In the genomic region with DNA sequence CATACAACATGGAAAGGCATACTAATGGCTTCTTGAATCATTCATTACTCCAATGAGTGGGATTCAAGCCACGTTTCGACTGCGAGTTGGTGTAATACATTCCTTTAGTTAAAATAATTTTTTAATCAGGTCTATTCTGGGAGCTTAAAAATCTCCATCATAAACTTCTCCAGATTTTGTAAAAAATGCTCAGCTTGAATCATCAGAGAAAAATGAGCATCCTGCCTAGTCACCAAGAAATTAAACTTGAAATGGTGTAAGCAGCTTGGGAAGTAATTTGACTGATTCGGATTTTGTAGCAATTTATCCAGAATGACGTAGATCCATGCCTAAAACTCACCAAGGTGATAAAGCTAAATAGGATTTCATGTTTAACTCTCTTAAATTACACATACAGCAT, we compare ENCODE assay signal across 20 cellular contexts.
A peak's percentile ranks its signal among the peaks of the same experiment; 100 is the strongest.
DNase-seq lines count a peak whose midpoint lies in the region; ATAC-seq and TF ChIP-seq lines count a peak whose summit lies in the region.
"Had no signal": no experiment of that assay in that cellular context is flagged by ENCODE, and none has a peak within 500 bp of the region (broad histone marks: within the 10 kb centered on the region; RNA-seq: fewer than 3 reads in every experiment).

No MANE protein-coding gene starts in this region.

- POLR2A ChIA-PET in SK-N-SH (lab: Yijun Ruan, JAX): no interaction called here

- CTCF ChIA-PET in SK-N-SH (lab: Yijun Ruan, JAX): no interaction called here

- H3K4me3 ChIP-seq in GM23338: no peak overlapping the region
- no peak overlapping the region for H3K4me3 ChIP-seq in retinal pigment epithelial cell (ENCODE audit: low read length)
- no peak overlapping the region for H3K4me3 ChIP-seq in SK-N-SH (ENCODE audit: low read depth in 2 of 2, low read length in 1 of 2)
- H3K4me3 ChIP-seq: BLaER1 treated with 17β-estradiol and CSF1 and Interleukin-3, amounts not matched to agents 10 nM and 100 nM had no signal

- no peak for TF ChIP-seq RAD21 in SK-N-SH (IDR thresholded peaks at IDR 0.05; ENCODE audit: low read length)

- no peak overlapping the region for H3K4me3 Mint-ChIP-seq in GM23338
- H3K4me3 Mint-ChIP-seq: B cell; CD4-positive, alpha-beta T cell; CD8-positive, alpha-beta T cell had no signal

- H2AFZ ChIP-seq in GM23338 (no peak overlapping the region), SK-N-SH (ENCODE audit: low read depth) (no peak overlapping the region)

- 43% methylated on average over 5 of the region's 5 CpGs for WGBS in SK-N-SH (ENCODE audit: low lambda C conversion rate)

- TF ChIP-seq CTCF in GM23338 (conservative IDR thresholded peaks at IDR 0.05; ENCODE audit: low read depth in 2 of 2) (no peak), retinal pigment epithelial cell (conservative IDR thresholded peaks at IDR 0.05; ENCODE audit: low read depth, low read length) (no peak), SK-N-SH (IDR thresholded peaks at IDR 0.05) (no peak)

- H4K20me1 ChIP-seq in GM23338 (replicated peaks; ENCODE audit: insufficient read depth) (no peaks in the 10 kb centered on the region), SK-N-SH (ENCODE audit: insufficient read depth) (no peaks in the 10 kb centered on the region)
- H4K20me1 ChIP-seq: BLaER1 treated with 17β-estradiol and CSF1 and Interleukin-3, amounts not matched to agents 10 nM and 100 nM had no signal

- ATAC-seq in GM23338: no peak
- ATAC-seq in esophagus mucosa: no peak
- ATAC-seq in HG03159 (IDR thresholded peaks at IDR 0.05; ENCODE audit: unreplicated experiment): no peak
- ATAC-seq: CD8-positive, alpha-beta T cell had no signal

- H3K4me2 ChIP-seq in GM23338 (peak overlapping the region; percentile 19; the same call in 1 of the 2 replicates), SK-N-SH (no peak overlapping the region)
- H3K4me2 ChIP-seq: BLaER1 treated with 17β-estradiol and CSF1 and Interleukin-3, amounts not matched to agents 10 nM and 100 nM had no signal

- H3K9ac ChIP-seq in SK-N-SH: no peak overlapping the region
- H3K9ac ChIP-seq: BLaER1 treated with 17β-estradiol and CSF1 and Interleukin-3, amounts not matched to agents 10 nM and 100 nM had no signal

- H3K27ac ChIP-seq in GM23338 (ENCODE audit: low read depth) (no peak overlapping the region), SK-N-SH (ENCODE audit: low read depth in 2 of 2, low read length in 1 of 2) (no peak overlapping the region)
- H3K27ac ChIP-seq: BLaER1 treated with 17β-estradiol and CSF1 and Interleukin-3, amounts not matched to agents 10 nM and 100 nM; C4-2B had no signal

- H3F3A ChIP-seq in GM23338 (replicated peaks; ENCODE audit: low read depth): no peaks in the 10 kb centered on the region
- H3F3A ChIP-seq in SK-N-SH (replicated peaks; ENCODE audit: insufficient read depth): no peaks in the 10 kb centered on the region

- no peak overlapping the region for H3K27ac Mint-ChIP-seq in GM23338
- H3K27ac Mint-ChIP-seq: B cell; CD4-positive, alpha-beta T cell; CD8-positive, alpha-beta T cell had no signal

- peak; percentile 18 for DNase-seq in ELR (ENCODE audit: low read depth)
- no peak for DNase-seq in GM23338 (ENCODE audit: low spot score)
- peak; percentile 47 for DNase-seq in fibroblast of peridontal ligament (ENCODE audit: extremely low read depth)
- peak; percentile 23 for DNase-seq in retinal pigment epithelial cell (ENCODE audit: low read depth)
- DNase-seq in SK-N-SH: no peak
- no peak for DNase-seq in cerebellum (ENCODE audit: low spot score)
- DNase-seq: 8988T; ACHN; AML-193; Caco-2; Calu3; CD4-positive, alpha-beta T cell; CD8-positive, alpha-beta T cell; DMS79 treated with DMSO at 0.1 percent for 48 hours; EL had no signal

- no peak for TF ChIP-seq EP300 in SK-N-SH (IDR thresholded peaks at IDR 0.05; ENCODE audit: borderline replicate concordance in 1 of 2, low read depth in 1 of 2, low read length in 1 of 2)

- H3K79me2 ChIP-seq in GM23338 (replicated peaks; ENCODE audit: insufficient read depth) (no peaks in the 10 kb centered on the region), SK-N-SH (ENCODE audit: insufficient read depth) (no peaks in the 10 kb centered on the region)

- no peaks in the 10 kb centered on the region for H3K27me3 Mint-ChIP-seq in GM23338 (ENCODE audit: insufficient read depth, low read depth, poor library complexity)
- H3K27me3 Mint-ChIP-seq: B cell had no signal

- no peaks in the 10 kb centered on the region for H3K9me2 ChIP-seq in GM23338 (ENCODE audit: insufficient read depth)
- H3K9me2 ChIP-seq in SK-N-SH: no peaks in the 10 kb centered on the region

- H3K4me1 ChIP-seq in GM23338 (ENCODE audit: insufficient read depth): peaks cover 19% of the 10 kb centered on the region
- no peaks in the 10 kb centered on the region for H3K4me1 ChIP-seq in SK-N-SH (ENCODE audit: control insufficient read depth in 1 of 2, insufficient read depth in 2 of 2, low read depth in 1 of 2, low read length in 1 of 2)
- H3K4me1 ChIP-seq: BLaER1 treated with 17β-estradiol and CSF1 and Interleukin-3, amounts not matched to agents 10 nM and 100 nM; Caco-2 had no signal

- H3K36me3 Mint-ChIP-seq in GM23338 (ENCODE audit: low read depth): no peaks in the 10 kb centered on the region
- H3K36me3 Mint-ChIP-seq: CD8-positive, alpha-beta T cell had no signal

- H3K27me3 ChIP-seq in GM23338 (ENCODE audit: insufficient read depth) (no peaks in the 10 kb centered on the region), SK-N-SH (ENCODE audit: insufficient read depth) (no peaks in the 10 kb centered on the region)
- H3K27me3 ChIP-seq: BLaER1 treated with 17β-estradiol and CSF1 and Interleukin-3, amounts not matched to agents 10 nM and 100 nM had no signal

- H3K36me3 ChIP-seq in GM23338 (ENCODE audit: insufficient read depth) (no peaks in the 10 kb centered on the region), SK-N-SH (replicated peaks in 1 of 2; ENCODE audit: control insufficient read depth in 1 of 2, insufficient read depth in 2 of 2, low read length in 1 of 2) (no peaks in the 10 kb centered on the region)
- H3K36me3 ChIP-seq: BLaER1 treated with 17β-estradiol and CSF1 and Interleukin-3, amounts not matched to agents 10 nM and 100 nM had no signal

- H3K9me3 Mint-ChIP-seq in GM23338: 0 out of 3 replicates have a peak, but pooled peaks cover 2% of the 10 kb centered on the region
- H3K9me3 Mint-ChIP-seq: CD4-positive, alpha-beta T cell; CD8-positive, alpha-beta T cell had no signal

- H3K9me3 ChIP-seq in SK-N-SH: no peaks in the 10 kb centered on the region
- H3K9me3 ChIP-seq: Caco-2 had no signal

- H3K4me1 Mint-ChIP-seq in GM23338: peaks cover 10% of the 10 kb centered on the region
- H3K4me1 Mint-ChIP-seq: B cell had no signal

TF ChIP-seq in GM23338, 12 proteins besides CTCF, POLR2A, EP300 and RAD21 (continues in another document):
- TF ChIP-seq, protein P1, sequence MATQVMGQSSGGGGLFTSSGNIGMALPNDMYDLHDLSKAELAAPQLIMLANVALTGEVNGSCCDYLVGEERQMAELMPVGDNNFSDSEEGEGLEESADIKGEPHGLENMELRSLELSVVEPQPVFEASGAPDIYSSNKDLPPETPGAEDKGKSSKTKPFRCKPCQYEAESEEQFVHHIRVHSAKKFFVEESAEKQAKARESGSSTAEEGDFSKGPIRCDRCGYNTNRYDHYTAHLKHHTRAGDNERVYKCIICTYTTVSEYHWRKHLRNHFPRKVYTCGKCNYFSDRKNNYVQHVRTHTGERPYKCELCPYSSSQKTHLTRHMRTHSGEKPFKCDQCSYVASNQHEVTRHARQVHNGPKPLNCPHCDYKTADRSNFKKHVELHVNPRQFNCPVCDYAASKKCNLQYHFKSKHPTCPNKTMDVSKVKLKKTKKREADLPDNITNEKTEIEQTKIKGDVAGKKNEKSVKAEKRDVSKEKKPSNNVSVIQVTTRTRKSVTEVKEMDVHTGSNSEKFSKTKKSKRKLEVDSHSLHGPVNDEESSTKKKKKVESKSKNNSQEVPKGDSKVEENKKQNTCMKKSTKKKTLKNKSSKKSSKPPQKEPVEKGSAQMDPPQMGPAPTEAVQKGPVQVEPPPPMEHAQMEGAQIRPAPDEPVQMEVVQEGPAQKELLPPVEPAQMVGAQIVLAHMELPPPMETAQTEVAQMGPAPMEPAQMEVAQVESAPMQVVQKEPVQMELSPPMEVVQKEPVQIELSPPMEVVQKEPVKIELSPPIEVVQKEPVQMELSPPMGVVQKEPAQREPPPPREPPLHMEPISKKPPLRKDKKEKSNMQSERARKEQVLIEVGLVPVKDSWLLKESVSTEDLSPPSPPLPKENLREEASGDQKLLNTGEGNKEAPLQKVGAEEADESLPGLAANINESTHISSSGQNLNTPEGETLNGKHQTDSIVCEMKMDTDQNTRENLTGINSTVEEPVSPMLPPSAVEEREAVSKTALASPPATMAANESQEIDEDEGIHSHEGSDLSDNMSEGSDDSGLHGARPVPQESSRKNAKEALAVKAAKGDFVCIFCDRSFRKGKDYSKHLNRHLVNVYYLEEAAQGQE (IDR thresholded peaks at IDR 0.05; ENCODE audit: unreplicated experiment): no peak

TF ChIP-seq in SK-N-SH, 30 proteins besides CTCF, POLR2A, EP300 and RAD21 (continues in another document):
- TF ChIP-seq RCOR1 (IDR thresholded peaks at IDR 0.05; ENCODE audit: low read length) (no peak), NFIC (IDR thresholded peaks at IDR 0.05; ENCODE audit: borderline replicate concordance) (no peak), TEAD4 (IDR thresholded peaks at IDR 0.05; ENCODE audit: borderline replicate concordance, insufficient read depth) (no peak), POLR2AphosphoS5 (IDR thresholded peaks at IDR 0.05; ENCODE audit: low read depth, low read length) (no peak), GATA2 (CRISPR knock-in tag; IDR thresholded peaks at IDR 0.05) (no peak), JUND (IDR thresholded peaks at IDR 0.05) (no peak)
- TF ChIP-seq, protein P2, sequence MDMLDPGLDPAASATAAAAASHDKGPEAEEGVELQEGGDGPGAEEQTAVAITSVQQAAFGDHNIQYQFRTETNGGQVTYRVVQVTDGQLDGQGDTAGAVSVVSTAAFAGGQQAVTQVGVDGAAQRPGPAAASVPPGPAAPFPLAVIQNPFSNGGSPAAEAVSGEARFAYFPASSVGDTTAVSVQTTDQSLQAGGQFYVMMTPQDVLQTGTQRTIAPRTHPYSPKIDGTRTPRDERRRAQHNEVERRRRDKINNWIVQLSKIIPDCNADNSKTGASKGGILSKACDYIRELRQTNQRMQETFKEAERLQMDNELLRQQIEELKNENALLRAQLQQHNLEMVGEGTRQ (IDR thresholded peaks at IDR 0.05; ENCODE audit: borderline replicate concordance, low read depth, low read length): no peak
- TF ChIP-seq, protein P3, sequence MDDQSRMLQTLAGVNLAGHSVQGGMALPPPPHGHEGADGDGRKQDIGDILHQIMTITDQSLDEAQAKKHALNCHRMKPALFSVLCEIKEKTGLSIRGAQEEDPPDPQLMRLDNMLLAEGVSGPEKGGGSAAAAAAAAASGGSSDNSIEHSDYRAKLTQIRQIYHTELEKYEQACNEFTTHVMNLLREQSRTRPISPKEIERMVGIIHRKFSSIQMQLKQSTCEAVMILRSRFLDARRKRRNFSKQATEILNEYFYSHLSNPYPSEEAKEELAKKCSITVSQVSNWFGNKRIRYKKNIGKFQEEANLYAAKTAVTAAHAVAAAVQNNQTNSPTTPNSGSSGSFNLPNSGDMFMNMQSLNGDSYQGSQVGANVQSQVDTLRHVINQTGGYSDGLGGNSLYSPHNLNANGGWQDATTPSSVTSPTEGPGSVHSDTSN (IDR thresholded peaks at IDR 0.05): no peak

Comparison
In these comparisons a context has a peak if more than half of its experiments do, and no peak if none do; other contexts are left out.
1. DNase-seq: peak in ELR (single experiment), fibroblast of peridontal ligament (single experiment) and retinal pigment epithelial cell (single experiment); none in GM23338 (single experiment), SK-N-SH (single experiment) and cerebellum (single experiment).